8 cellular contexts compared by ENCODE assay signal in genomic region chr6:16758163-16758975, GRCh38. TPM values are rescaled to one million over a fixed set of nuclear protein-coding genes. Genes with fewer than 3 reads are reported as not detected.
A peak's percentile ranks its signal among the peaks of the same experiment; 100 is the strongest.
DNase-seq lines count a peak whose midpoint lies in the region; ATAC-seq, FAIRE-seq and TF ChIP-seq lines count a peak whose summit lies in the region.

No MANE protein-coding gene starts in this region.

- peak overlapping the region; percentile 83 to 97 (median 95) for H3K27ac Mint-ChIP-seq in CD4-positive, CD25-positive, alpha-beta regulatory T cell
- peak overlapping the region; percentile 17 for H3K27ac Mint-ChIP-seq in activated naive CD8-positive, alpha-beta T cell treated with anti-CD3 and anti-CD28 coated beads, Interleukin-2, amount 50 U/mL, for 24 hours

- peak overlapping the region; percentile 88 for H3K4me2 ChIP-seq in keratinocyte (ENCODE audit: control insufficient read depth, extremely low read depth, insufficient read depth, low read depth, low read length)

- peaks cover 15% of the 10 kb centered on the region for H3K36me3 ChIP-seq in CD4-positive, CD25-positive, alpha-beta regulatory T cell (ENCODE audit: control insufficient read depth, insufficient read depth, low read length)
- H3K36me3 ChIP-seq in keratinocyte (ENCODE audit: control insufficient read depth in 2 of 2, extremely low read depth in 1 of 2, insufficient read depth in 2 of 2, low read length in 2 of 2) = no peaks in the 10 kb centered on the region

- DNase-seq in CD4-positive, CD25-positive, alpha-beta regulatory T cell = peak in 1 of 3 donors; percentile 18
- DNase-seq in Kasumi-1 (lab: John Stamatoyannopoulos, UW) (peak; percentile 36 to 37), keratinocyte (ENCODE audit: low read depth, low spot score) (no peak), superior temporal gyrus (ENCODE audit: extremely low spot score) (peak; percentile 70), GF-D8 (lab: John Stamatoyannopoulos, UW) (no peak), NCI-H2081 treated with DMSO at 0.1 percent for 48 hours (lab: John Stamatoyannopoulos, UW) (no peak), NCI-H2227 (lab: John Stamatoyannopoulos, UW; ENCODE audit: unreplicated experiment) (no peak)
- DNase-seq in activated naive CD8-positive, alpha-beta T cell treated with anti-CD3 and anti-CD28 coated beads, Interleukin-2, amount 50 U/mL, for 24 hours = no peak

- peak overlapping the region; percentile 91 to 99 (median 94) for H3K4me3 Mint-ChIP-seq in CD4-positive, CD25-positive, alpha-beta regulatory T cell
- H3K4me3 Mint-ChIP-seq in activated naive CD8-positive, alpha-beta T cell treated with anti-CD3 and anti-CD28 coated beads, Interleukin-2, amount 50 U/mL, for 24 hours = peak overlapping the region; percentile 94

- peaks cover 52% of the 10 kb centered on the region for H3K4me1 ChIP-seq in CD4-positive, CD25-positive, alpha-beta regulatory T cell (ENCODE audit: control insufficient read depth, insufficient read depth, low read length, poor library complexity, severe bottlenecking)
- H3K4me1 ChIP-seq in keratinocyte (ENCODE audit: control insufficient read depth, extremely low read depth, insufficient read depth, low read length) = peaks cover 31% of the 10 kb centered on the region

- peaks cover 21% of the 10 kb centered on the region for H3K27me3 Mint-ChIP-seq in CD4-positive, CD25-positive, alpha-beta regulatory T cell
- no peaks in the 10 kb centered on the region for H3K27me3 Mint-ChIP-seq in activated naive CD8-positive, alpha-beta T cell treated with anti-CD3 and anti-CD28 coated beads, Interleukin-2, amount 50 U/mL, for 24 hours

- no peaks in the 10 kb centered on the region for H4K20me1 ChIP-seq in keratinocyte (ENCODE audit: control insufficient read depth, extremely low read depth, insufficient read depth, low read length)

- H3K27ac ChIP-seq in CD4-positive, CD25-positive, alpha-beta regulatory T cell (ENCODE audit: insufficient read depth, low read length, poor library complexity, severe bottlenecking) = peak overlapping the region; percentile 98
- peak overlapping the region; percentile 81 for H3K27ac ChIP-seq in keratinocyte (ENCODE audit: control insufficient read depth, insufficient read depth, low read length)

- peak overlapping the region; percentile 80 for H3K4me3 ChIP-seq in CD4-positive, CD25-positive, alpha-beta regulatory T cell (ENCODE audit: low read depth, low read length)
- peak overlapping the region in 2 of 3 experiments; percentile 88 to 89 for H3K4me3 ChIP-seq in keratinocyte (ENCODE audit: control insufficient read depth in 2 of 3, extremely low read depth in 1 of 3, insufficient read depth in 2 of 3, low read depth in 1 of 3, low read length in 3 of 3)

- H3K36me3 Mint-ChIP-seq in CD4-positive, CD25-positive, alpha-beta regulatory T cell = peaks cover 6% of the 10 kb centered on the region
- H3K36me3 Mint-ChIP-seq in activated naive CD8-positive, alpha-beta T cell treated with anti-CD3 and anti-CD28 coated beads, Interleukin-2, amount 50 U/mL, for 24 hours (ENCODE audit: low read depth) = peaks cover 13% of the 10 kb centered on the region

- TF ChIP-seq CTCF in keratinocyte (optimal IDR thresholded peaks at IDR 0.05 in 1 of 3, IDR thresholded peaks at IDR 0.05 in 1 of 3, conservative IDR thresholded peaks at IDR 0.05 in 1 of 3; ENCODE audit: extremely low read depth in 1 of 3, insufficient read depth in 2 of 3, low read length in 3 of 3) = no peak

- H2AFZ ChIP-seq in keratinocyte (ENCODE audit: control insufficient read depth, low read length) = no peak overlapping the region

- H3K27me3 ChIP-seq in CD4-positive, CD25-positive, alpha-beta regulatory T cell (ENCODE audit: control insufficient read depth, insufficient read depth, low read length) = no peaks in the 10 kb centered on the region
- no peaks in the 10 kb centered on the region for H3K27me3 ChIP-seq in keratinocyte (ENCODE audit: control insufficient read depth, extremely low read depth, insufficient read depth, low read length)

- H3K4me1 Mint-ChIP-seq in CD4-positive, CD25-positive, alpha-beta regulatory T cell = peaks cover 37 to 55% (median 51%) of the 10 kb centered on the region in 4 donors
- H3K4me1 Mint-ChIP-seq in activated naive CD8-positive, alpha-beta T cell treated with anti-CD3 and anti-CD28 coated beads, Interleukin-2, amount 50 U/mL, for 24 hours = peaks cover 53% of the 10 kb centered on the region

- no peaks in the 10 kb centered on the region for H3K9me1 ChIP-seq in keratinocyte (ENCODE audit: control insufficient read depth, extremely low read depth, insufficient read depth, low read length)

- no peaks in the 10 kb centered on the region for H3K9me3 Mint-ChIP-seq in CD4-positive, CD25-positive, alpha-beta regulatory T cell
- H3K9me3 Mint-ChIP-seq in activated naive CD8-positive, alpha-beta T cell treated with anti-CD3 and anti-CD28 coated beads, Interleukin-2, amount 50 U/mL, for 24 hours = no peaks in the 10 kb centered on the region

- peak overlapping the region; percentile 97 for H3K9ac ChIP-seq in keratinocyte (ENCODE audit: control insufficient read depth, extremely low read depth, insufficient read depth, low read length)

- peaks cover 35% of the 10 kb centered on the region for H3K79me2 ChIP-seq in keratinocyte (ENCODE audit: control insufficient read depth, insufficient read depth, low read length)

- dilution Hi-C loops in keratinocyte (cut with MboI; ENCODE audit: extremely low pct_ligation_motif_present, low sequenced_read_pairs) = no loop called here

- no peak for ATAC-seq in CD4-positive, CD25-positive, alpha-beta regulatory T cell (ENCODE audit: low read depth in 2 of 2)
- ATAC-seq in activated naive CD8-positive, alpha-beta T cell treated with anti-CD3 and anti-CD28 coated beads, Interleukin-2, amount 50 U/mL, for 24 hours = no peak

- no peaks in the 10 kb centered on the region for H3K9me3 ChIP-seq in CD4-positive, CD25-positive, alpha-beta regulatory T cell (ENCODE audit: control insufficient read depth in 2 of 2, low read length in 2 of 2)
- no peaks in the 10 kb centered on the region for H3K9me3 ChIP-seq in keratinocyte (ENCODE audit: control insufficient read depth, low read depth, low read length)

- no peak for FAIRE-seq in keratinocyte (lab: Jason Lieb, UNC)

RNA-seq across cellular contexts. Expression of gene ATXN1, which starts 2.9 kb away (rescaled TPM):
- 191 TPM for total RNA-seq in CD4-positive, CD25-positive, alpha-beta regulatory T cell
- polyA plus RNA-seq in CD4-positive, CD25-positive, alpha-beta regulatory T cell = 10 to 100 TPM; 15.8 to 22.9 (median 18.9) TPM
- polyA plus RNA-seq in keratinocyte = 9.4 to 9.7 TPM (median 9.4 TPM) in 3 replicates
- polyA plus RNA-seq in keratinocyte (2011; ENCODE audit: low read depth) = 6.3 TPM
- polyA plus RNA-seq in keratinocyte (2011; cell fraction: cytosol; rRNA removed) = 7.3 and 7.5 TPM in 2 replicates
- 19.2 and 21.1 TPM in 2 replicates for polyA plus RNA-seq in keratinocyte (2011; cell fraction: nucleus; rRNA removed)
- 8.8 and 11.5 TPM in 2 replicates for polyA plus RNA-seq in keratinocyte (2012; ENCODE audit: low replicate concordance)
- 13.2 to 34.1 TPM (median 23.4 TPM) in 3 replicates for polyA minus RNA-seq in keratinocyte
- polyA minus RNA-seq in keratinocyte (2011; cell fraction: cytosol; rRNA and poly(A)+ RNA removed) = 8.1 TPM
- polyA minus RNA-seq in keratinocyte (2011; cell fraction: nucleus; rRNA and poly(A)+ RNA removed) = 31.4 and 46.3 TPM in 2 replicates

Comparison
In these comparisons a context has a peak if more than half of its experiments do, and no peak if none do; other contexts are left out.
1. DNase-seq: peak in Kasumi-1 (2 of 2) and superior temporal gyrus (single experiment); none in activated naive CD8-positive, alpha-beta T cell treated with anti-CD3 and anti-CD28 coated beads, Interleukin-2, amount 50 U/mL, for 24 hours (single experiment), keratinocyte (single experiment), GF-D8 (single experiment), NCI-H2081 treated with DMSO at 0.1 percent for 48 hours (single experiment) and NCI-H2227 (single experiment).